Comparison of ENCODE assay signal across 24 cellular contexts in genomic region chr11:1906146-1906545, GRCh38. TPM values are rescaled to one million over a fixed set of nuclear protein-coding genes. Genes with fewer than 3 reads are reported as not detected.
DNase-seq lines count a peak whose midpoint lies in the region; TF ChIP-seq lines count a peak whose summit lies in the region.
"Had no signal": no experiment of that assay in that cellular context is flagged by ENCODE, and none has a peak within 500 bp of the region (broad histone marks: within the 10 kb centered on the region; RNA-seq: fewer than 3 reads in every experiment).

No MANE protein-coding gene starts in this region.

- H3K4me3 ChIP-seq in iPS-20b (ENCODE audit: low read length), result no peak overlapping the region
- no peak overlapping the region for H3K4me3 ChIP-seq in smooth muscle cell
- no peak overlapping the region for H3K4me3 ChIP-seq in effector memory CD4-positive, alpha-beta T cell (ENCODE audit: insufficient read depth, low read depth, low read length, poor library complexity, severe bottlenecking)
- H3K4me3 ChIP-seq: coronary artery, ovary had no signal

- peak overlapping the region; percentile 68 for H3K4me2 ChIP-seq in smooth muscle cell

- H3K27me3 ChIP-seq in iPS-20b (ENCODE audit: insufficient read depth, low read length) (no peaks in the 10 kb centered on the region), smooth muscle cell (ENCODE audit: low read depth) (no peaks in the 10 kb centered on the region)
- no peaks in the 10 kb centered on the region for H3K27me3 ChIP-seq in effector memory CD4-positive, alpha-beta T cell (replicated peaks; ENCODE audit: control insufficient read depth, insufficient read depth, low read length, poor library complexity, severe bottlenecking)
- H3K27me3 ChIP-seq: brain microvascular endothelial cell, ovary had no signal

- no peaks in the 10 kb centered on the region for H3K36me3 ChIP-seq in iPS-20b (ENCODE audit: insufficient read depth, low read depth, low read length)
- H3K36me3 ChIP-seq in smooth muscle cell (ENCODE audit: low read depth), result no peaks in the 10 kb centered on the region
- H3K36me3 ChIP-seq in effector memory CD4-positive, alpha-beta T cell (ENCODE audit: control insufficient read depth, insufficient read depth, low read length), result no peaks in the 10 kb centered on the region
- H3K36me3 ChIP-seq: brain microvascular endothelial cell, ovary had no signal

- H3F3A ChIP-seq in smooth muscle cell (ENCODE audit: low read depth), result no peaks in the 10 kb centered on the region

- H2AFZ ChIP-seq in smooth muscle cell (ENCODE audit: low read depth), result peak overlapping the region; percentile 79

- H3K4me1 ChIP-seq in iPS-20b (ENCODE audit: insufficient read depth, low read length), result peaks cover 23% of the 10 kb centered on the region
- no peaks in the 10 kb centered on the region for H3K4me1 ChIP-seq in smooth muscle cell (ENCODE audit: low read depth)
- H3K4me1 ChIP-seq in effector memory CD4-positive, alpha-beta T cell (ENCODE audit: control insufficient read depth, insufficient read depth, low read length, poor library complexity, severe bottlenecking), result no peaks in the 10 kb centered on the region

- H3K9me3 ChIP-seq in iPS-20b (ENCODE audit: insufficient read depth, low read depth, low read length) (no peaks in the 10 kb centered on the region), smooth muscle cell (replicated peaks; ENCODE audit: low read depth) (no peaks in the 10 kb centered on the region)
- H3K9me3 ChIP-seq in effector memory CD4-positive, alpha-beta T cell (ENCODE audit: control insufficient read depth, low read length), result no peaks in the 10 kb centered on the region
- H3K9me3 ChIP-seq: ovary had no signal

- peak; percentile 46 for DNase-seq in MV-4-11 (lab: John Stamatoyannopoulos, UW)
- peak; percentile 71 for DNase-seq in dermis blood vessel endothelial cell
- DNase-seq in smooth muscle cell (lab: John Stamatoyannopoulos, UW; ENCODE audit: unreplicated experiment), result no peak
- DNase-seq in effector memory CD4-positive, alpha-beta T cell, result no peak
- no peak for DNase-seq in activated CD4-positive, CD25-positive, alpha-beta regulatory T cell (lab: John Stamatoyannopoulos, UW)
- DNase-seq in NCI-H1092 treated with DMSO at 0.1 percent for 48 hours (lab: John Stamatoyannopoulos, UW), result no peak
- DNase-seq: activated B cell treated with CpG ODN at 0.5 μM for 24 hours; activated CD4-positive, alpha-beta memory T cell treated with anti-CD3 and anti-CD28 coated beads for 36 hours; activated gamma-delta T cell; activated naive CD8-positive, alpha-beta T cell treated with anti-CD3 and anti-CD28 coated beads, Interleukin-2, amount 50 U/mL, for 24 hours; brain microvascular endothelial cell; CD8-positive, alpha-beta T cell; DMS153; mesenchymal stem cell; naive B cell; NCI-H187; NCI-H69; T1000 had no signal

- no peak overlapping the region for H3K27ac ChIP-seq in iPS-20b (ENCODE audit: low read length)
- no peak overlapping the region for H3K27ac ChIP-seq in smooth muscle cell (ENCODE audit: low read depth)
- no peak overlapping the region for H3K27ac ChIP-seq in effector memory CD4-positive, alpha-beta T cell (ENCODE audit: insufficient read depth, low read length, poor library complexity, severe bottlenecking)
- H3K27ac ChIP-seq: brain microvascular endothelial cell, RWPE1 had no signal

- no peaks in the 10 kb centered on the region for H4K20me1 ChIP-seq in smooth muscle cell (ENCODE audit: low read depth)

- no peak for TF ChIP-seq CTCF in smooth muscle cell (IDR thresholded peaks at IDR 0.05; ENCODE audit: borderline replicate concordance, insufficient read depth, poor library complexity, severe bottlenecking)

- peak overlapping the region; percentile 25; the same call in 1 of the 2 replicates for H3K9ac ChIP-seq in iPS-20b (ENCODE audit: low read depth, low read length)
- no peak overlapping the region for H3K9ac ChIP-seq in smooth muscle cell (ENCODE audit: low read depth)

- 26% methylated on average over 5 of the region's 5 CpGs for WGBS in smooth muscle cell (ENCODE audit: low lambda C conversion rate)

- H3K79me2 ChIP-seq in smooth muscle cell (ENCODE audit: low read depth), result no peaks in the 10 kb centered on the region

RNA-seq across cellular contexts. Expression of gene TNNT3, which starts 13.4 kb away (rescaled TPM):
- total RNA-seq in dermis blood vessel endothelial cell (not detected in 2 replicates), smooth muscle cell (1.9 TPM in 1 of 2 replicates, not detected in the other)
- polyA plus RNA-seq in smooth muscle cell, result 0.97 and 4.7 TPM in 2 replicates
- total RNA-seq: kidney epithelial cell had no signal

RNA-seq across cellular contexts. Expression of gene PRR33, which starts 14.5 kb away (rescaled TPM):
- total RNA-seq in dermis blood vessel endothelial cell (not detected in 2 replicates), smooth muscle cell (not detected in 2 replicates)
- polyA plus RNA-seq in smooth muscle cell, result not detected in 2 replicates
- total RNA-seq: CD8-positive, alpha-beta T cell; kidney epithelial cell; ovary; sciatic nerve had no signal

RNA-seq across cellular contexts. Expression of gene MRPL23, which starts 41.0 kb away (rescaled TPM):
- total RNA-seq in dermis blood vessel endothelial cell, result 74.5 and 128 TPM in 2 replicates
- total RNA-seq in smooth muscle cell, result 27.7 and 51.6 TPM in 2 replicates
- 28.9 and 38.8 TPM in 2 replicates for polyA plus RNA-seq in smooth muscle cell

RNA-seq across cellular contexts. Expression of gene LSP1, which starts 53.3 kb away (rescaled TPM):
- 0.42 TPM in 1 of 2 replicates, not detected in the other for total RNA-seq in dermis blood vessel endothelial cell
- total RNA-seq in smooth muscle cell, result 1.7 and 2.1 TPM in 2 replicates
- polyA plus RNA-seq in smooth muscle cell, result 8.7 and 13.7 TPM in 2 replicates
- total RNA-seq: kidney epithelial cell had no signal

Comparison
In these comparisons a context has a peak if more than half of its experiments do, and no peak if none do; other contexts are left out.
1. DNase-seq: peak in MV-4-11 (single experiment) and dermis blood vessel endothelial cell (single experiment); none in smooth muscle cell (single experiment), effector memory CD4-positive, alpha-beta T cell (0 of 3), activated CD4-positive, CD25-positive, alpha-beta regulatory T cell (0 of 4) and NCI-H1092 treated with DMSO at 0.1 percent for 48 hours (single experiment).